In genomic region chr7:147400221-147400689, GRCh38 we compare ENCODE assay signal across 17 cellular contexts.
DNase-seq lines count a peak whose midpoint lies in the region; ATAC-seq and TF ChIP-seq lines count a peak whose summit lies in the region.
"Had no signal": no experiment of that assay in that cellular context is flagged by ENCODE, and none has a peak within 500 bp of the region (broad histone marks: within the 10 kb centered on the region; RNA-seq: fewer than 3 reads in every experiment).

No MANE protein-coding gene starts in this region.

- no peak overlapping the region for H4K5ac ChIP-seq in H9 (ENCODE audit: insufficient read length, low read depth, low read length)

- no peak overlapping the region for H3K4me3 Mint-ChIP-seq in H9
- no peak overlapping the region for H3K4me3 Mint-ChIP-seq in T-helper 2 cell treated with Interferon-gamma antibody and Interleukin-4, amounts not matched to agents 5 μg/mL and 100 μg/mL, for 36 hours
- H3K4me3 Mint-ChIP-seq: effector memory CD8-positive, alpha-beta T cell; natural killer cell treated with Interleukin-12 subunit alpha and Interleukin-12 subunit beta and Interleukin-15 and Interleukin-18, amount 100 ng/mL, for 72 hours; stimulated activated naive CD8-positive, alpha-beta T cell treated with anti-CD3 and anti-CD28 coated beads, Interleukin-15, Interleukin-2, amounts not matched to agents 100 ng/mL and 50 ng/mL, for 24 hours had no signal

- H3K27me3 Mint-ChIP-seq in H9 (ENCODE audit: low read depth) = no peaks in the 10 kb centered on the region
- no peaks in the 10 kb centered on the region for H3K27me3 Mint-ChIP-seq in T-helper 2 cell treated with Interferon-gamma antibody and Interleukin-4, amounts not matched to agents 5 μg/mL and 100 μg/mL, for 36 hours (ENCODE audit: low read depth)
- H3K27me3 Mint-ChIP-seq: effector memory CD8-positive, alpha-beta T cell; natural killer cell treated with Interleukin-12 subunit alpha and Interleukin-12 subunit beta and Interleukin-15 and Interleukin-18, amount 100 ng/mL, for 72 hours; stimulated activated naive CD8-positive, alpha-beta T cell treated with anti-CD3 and anti-CD28 coated beads, Interleukin-15, Interleukin-2, amounts not matched to agents 100 ng/mL and 50 ng/mL, for 24 hours had no signal

- H2BK120ac ChIP-seq in H9 (ENCODE audit: low read depth, low read length, poor library complexity, severe bottlenecking) = no peak overlapping the region

- H3K4me2 ChIP-seq in H9 (ENCODE audit: insufficient read depth, insufficient read length, low read length) = no peak overlapping the region

- in situ Hi-C loops in brain microvascular endothelial cell (cut with HindIII; ENCODE audit: low pct_ligation_motif_present, low sequenced_read_pairs) = no loop called here

- no peak overlapping the region for H2BK15ac ChIP-seq in H9 (ENCODE audit: low read depth, low read length)

- H3K4me1 ChIP-seq in upper lobe of right lung = no peaks in the 10 kb centered on the region
- H3K4me1 ChIP-seq in prostate gland (replicated peaks) = no peaks in the 10 kb centered on the region
- no peaks in the 10 kb centered on the region for H3K4me1 ChIP-seq in H9 (ENCODE audit: insufficient read depth, low read length)

- peaks cover 6 to 7% of the 10 kb centered on the region in 2 experiments for H3K4me1 Mint-ChIP-seq in H9
- no peaks in the 10 kb centered on the region for H3K4me1 Mint-ChIP-seq in T-helper 2 cell treated with Interferon-gamma antibody and Interleukin-4, amounts not matched to agents 5 μg/mL and 100 μg/mL, for 36 hours (ENCODE audit: low read depth)

- DNase-seq in HT1080 (ENCODE audit: low read depth) (peak; percentile 11), brain microvascular endothelial cell (peak; percentile 39), kidney epithelial cell (ENCODE audit: low read depth) (peak; percentile 61), upper lobe of right lung (no peak), prostate gland (ENCODE audit: low spot score) (no peak), H9 (no peak)
- DNase-seq in T-helper 2 cell treated with Interferon-gamma antibody and Interleukin-4, amounts not matched to agents 5 μg/mL and 100 μg/mL, for 36 hours (ENCODE audit: low spot score) = no peak
- DNase-seq: activated CD8-positive, alpha-beta memory T cell treated with anti-CD3 and anti-CD28 coated beads, Interleukin-2, amount 50 U/mL, for 4 hours; COR-L47; effector memory CD8-positive, alpha-beta T cell; head of caudate nucleus; left colon; NCI-H226; WERI-Rb-1 had no signal

- no peak overlapping the region for H4K91ac ChIP-seq in H9 (ENCODE audit: insufficient read length, low read depth, low read length)

- H3K36me3 ChIP-seq in brain microvascular endothelial cell (replicated peaks) (no peaks in the 10 kb centered on the region), kidney epithelial cell (ENCODE audit: control insufficient read depth, insufficient read depth, low read length) (no peaks in the 10 kb centered on the region), upper lobe of right lung (no peaks in the 10 kb centered on the region), prostate gland (no peaks in the 10 kb centered on the region)
- H3K36me3 ChIP-seq: WERI-Rb-1 had no signal

- H3K18ac ChIP-seq in H9 (ENCODE audit: insufficient read length, low read depth, low read length) = no peak overlapping the region

- H3K4me3 ChIP-seq in brain microvascular endothelial cell (ENCODE audit: low read depth, low read length) = no peak overlapping the region
- no peak overlapping the region for H3K4me3 ChIP-seq in kidney epithelial cell (ENCODE audit: low read depth, low read length)
- no peak overlapping the region for H3K4me3 ChIP-seq in upper lobe of right lung
- H3K4me3 ChIP-seq in prostate gland = no peak overlapping the region
- H3K4me3 ChIP-seq: skin epidermis had no signal

- no peak overlapping the region for H2BK5ac ChIP-seq in H9 (ENCODE audit: insufficient read length, low read length)

- TF ChIP-seq POLR2A in prostate gland (IDR thresholded peaks at IDR 0.05) = no peak

- H3T11ph ChIP-seq in H9 (ENCODE audit: low read length) = no peak overlapping the region

- no peak for TF ChIP-seq CTCF in brain microvascular endothelial cell (IDR thresholded peaks at IDR 0.05; ENCODE audit: low read depth, low read length, missing control alignments)
- TF ChIP-seq CTCF in kidney epithelial cell (IDR thresholded peaks at IDR 0.05; ENCODE audit: insufficient read depth, low read length, poor library complexity, severe bottlenecking) = no peak
- no peak for TF ChIP-seq CTCF in upper lobe of right lung (IDR thresholded peaks at IDR 0.05)
- TF ChIP-seq CTCF in prostate gland (IDR thresholded peaks at IDR 0.05) = no peak
- TF ChIP-seq CTCF in H9 (conservative IDR thresholded peaks at IDR 0.05) = no peak

- H3K79me1 ChIP-seq in H9 (ENCODE audit: insufficient read depth, low read depth, low read length, poor library complexity, severe bottlenecking) = no peaks in the 10 kb centered on the region

- H3K36me3 Mint-ChIP-seq in H9 (ENCODE audit: insufficient read depth in 1 of 3, low read depth in 3 of 3) = no peaks in the 10 kb centered on the region; a peak in 1 of 7 replicates
- no peaks in the 10 kb centered on the region for H3K36me3 Mint-ChIP-seq in T-helper 2 cell treated with Interferon-gamma antibody and Interleukin-4, amounts not matched to agents 5 μg/mL and 100 μg/mL, for 36 hours (ENCODE audit: low read depth)

- no peak overlapping the region for H2AFZ ChIP-seq in H9 (ENCODE audit: low read length)

- H3K9me3 ChIP-seq in upper lobe of right lung (no peaks in the 10 kb centered on the region), prostate gland (no peaks in the 10 kb centered on the region), H9 (ENCODE audit: control insufficient read depth, low read depth, low read length) (no peaks in the 10 kb centered on the region)

- H4K8ac ChIP-seq in H9 (replicated peaks; ENCODE audit: insufficient read length, low read depth, low read length) = no peak overlapping the region

- H3K9me3 Mint-ChIP-seq in H9 = peaks cover 0 to 2% of the 10 kb centered on the region in 2 experiments; a peak in 1 of 5 replicates
- peaks cover 42% of the 10 kb centered on the region for H3K9me3 Mint-ChIP-seq in T-helper 2 cell treated with Interferon-gamma antibody and Interleukin-4, amounts not matched to agents 5 μg/mL and 100 μg/mL, for 36 hours
- H3K9me3 Mint-ChIP-seq: stimulated activated naive CD8-positive, alpha-beta T cell treated with anti-CD3 and anti-CD28 coated beads, Interleukin-15, Interleukin-2, amounts not matched to agents 100 ng/mL and 50 ng/mL, for 24 hours had no signal

- H3K56ac ChIP-seq in H9 (ENCODE audit: insufficient read length, low read depth, low read length) = no peak overlapping the region

- H2AK5ac ChIP-seq in H9 (ENCODE audit: insufficient read length, low read length) = no peak overlapping the region

- no peak overlapping the region for H3K9ac ChIP-seq in H9 (ENCODE audit: extremely low read depth, insufficient read length, low read length)

- H3K27me3 ChIP-seq in brain microvascular endothelial cell (replicated peaks) (no peaks in the 10 kb centered on the region), kidney epithelial cell (ENCODE audit: control insufficient read depth, insufficient read depth, low read length) (no peaks in the 10 kb centered on the region), upper lobe of right lung (no peaks in the 10 kb centered on the region), prostate gland (replicated peaks; ENCODE audit: insufficient read depth) (no peaks in the 10 kb centered on the region), H9 (ENCODE audit: insufficient read depth, low read length) (no peaks in the 10 kb centered on the region)

- H3K23ac ChIP-seq in H9 (ENCODE audit: insufficient read length, low read depth, low read length) = no peak overlapping the region

- ATAC-seq in upper lobe of right lung = peak; percentile 55
- ATAC-seq: effector memory CD8-positive, alpha-beta T cell; left colon; natural killer cell treated with Interleukin-12 subunit alpha and Interleukin-12 subunit beta and Interleukin-15 and Interleukin-18, amount 100 ng/mL, for 72 hours had no signal

- H3K79me2 ChIP-seq in H9 (ENCODE audit: insufficient read depth, low read length) = no peaks in the 10 kb centered on the region

- H2BK12ac ChIP-seq in H9 (ENCODE audit: insufficient read length, low read depth, low read length) = no peak overlapping the region

- WGBS in prostate gland = 34% methylated on average over 3 of the region's 3 CpGs
- no CpG with 5 or more reads among the region's 3 CpGs for WGBS in H9 (ENCODE audit: extremely low coverage, insufficient read length, low lambda C conversion rate)

- intact Hi-C loops in upper lobe of right lung (cut with DNase I) (no loop called here), prostate gland (cut with DNase I) (no loop called here)

- H3K23me2 ChIP-seq in H9 (ENCODE audit: insufficient read length, low read depth, low read length, poor library complexity, severe bottlenecking) = no peaks in the 10 kb centered on the region

- no peak overlapping the region for H2BK20ac ChIP-seq in H9 (ENCODE audit: low read depth, low read length, poor library complexity, severe bottlenecking)

- H4K20me1 ChIP-seq in H9 (ENCODE audit: control insufficient read depth, insufficient read depth, insufficient read length) = no peaks in the 10 kb centered on the region

- no peak overlapping the region for H3K14ac ChIP-seq in H9 (ENCODE audit: insufficient read depth, low read length)

- H3K27ac ChIP-seq in brain microvascular endothelial cell (no peak overlapping the region), upper lobe of right lung (no peak overlapping the region), prostate gland (no peak overlapping the region), H9 (ENCODE audit: insufficient read length, low read depth, low read length) (no peak overlapping the region)
- H3K27ac ChIP-seq: WERI-Rb-1 had no signal

- H3K27ac Mint-ChIP-seq in H9 = no peak overlapping the region
- no peak overlapping the region for H3K27ac Mint-ChIP-seq in T-helper 2 cell treated with Interferon-gamma antibody and Interleukin-4, amounts not matched to agents 5 μg/mL and 100 μg/mL, for 36 hours
- H3K27ac Mint-ChIP-seq: effector memory CD8-positive, alpha-beta T cell; natural killer cell treated with Interleukin-12 subunit alpha and Interleukin-12 subunit beta and Interleukin-15 and Interleukin-18, amount 100 ng/mL, for 72 hours; stimulated activated naive CD8-positive, alpha-beta T cell treated with anti-CD3 and anti-CD28 coated beads, Interleukin-15, Interleukin-2, amounts not matched to agents 100 ng/mL and 50 ng/mL, for 24 hours had no signal

- H3K4ac ChIP-seq in H9 (ENCODE audit: low read depth, low read length) = no peak overlapping the region

Comparison
In these comparisons a context has a peak if more than half of its experiments do, and no peak if none do; other contexts are left out.
1. DNase-seq: peak in HT1080 (single experiment), brain microvascular endothelial cell (single experiment) and kidney epithelial cell (single experiment); none in upper lobe of right lung (single experiment), prostate gland (single experiment), H9 (single experiment) and T-helper 2 cell treated with Interferon-gamma antibody and Interleukin-4, amounts not matched to agents 5 μg/mL and 100 μg/mL, for 36 hours (single experiment).